In the genomic region with DNA sequence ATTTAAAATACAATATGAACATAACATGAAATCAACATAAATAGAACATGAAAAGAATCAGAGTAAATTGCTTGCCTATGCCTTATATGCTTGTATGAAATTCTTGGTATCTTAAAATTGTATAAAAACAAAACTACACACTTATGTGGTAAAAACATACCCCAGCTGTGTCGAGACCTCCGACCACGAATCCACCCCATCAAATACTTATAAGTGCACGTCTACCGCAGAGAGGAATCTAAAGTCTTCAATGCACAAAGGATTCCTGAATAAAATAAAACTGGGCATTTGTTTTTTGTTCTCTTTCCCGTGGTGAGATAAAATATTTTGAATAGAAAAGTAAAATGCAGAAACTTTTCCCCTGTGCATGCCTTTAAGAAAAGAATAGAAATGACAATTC, we compare ENCODE assay signal across 31 cellular contexts. TPM values are rescaled to one million over a fixed set of nuclear protein-coding genes. Genes with fewer than 3 reads are reported as not detected.
A peak's percentile ranks its signal among the peaks of the same experiment; 100 is the strongest.
DNase-seq lines count a peak whose midpoint lies in the region; ATAC-seq, FAIRE-seq and TF ChIP-seq lines count a peak whose summit lies in the region.
"Had no signal": no experiment of that assay in that cellular context is flagged by ENCODE, and none has a peak within 500 bp of the region (broad histone marks: within the 10 kb centered on the region; RNA-seq: fewer than 3 reads in every experiment).

No MANE protein-coding gene starts in this region.

- H3K27me3 Mint-ChIP-seq in activated T-cell treated with anti-CD3 and anti-CD28 coated beads, Interleukin-2, amount 50 U/mL, for 4 hours (ENCODE audit: low read depth): peaks cover 11% of the 10 kb centered on the region
- H3K27me3 Mint-ChIP-seq in activated naive CD8-positive, alpha-beta T cell: no peaks in the 10 kb centered on the region

- H3K4me3 ChIP-seq in mononuclear cell (ENCODE audit: low read length): peak overlapping the region; percentile 40
- peak overlapping the region; percentile 3 for H3K4me3 ChIP-seq in thoracic aorta
- H3K4me3 ChIP-seq in pancreas: no peak overlapping the region
- H3K4me3 ChIP-seq: breast epithelium, right atrium auricular region, suprapubic skin had no signal

- no peak for DNase-seq in activated T-cell treated with anti-CD3 and anti-CD28 coated beads, Interleukin-2, amount 50 U/mL, for 4 hours
- no peak for DNase-seq in activated T-cell treated with anti-CD3 and anti-CD28 coated beads, Interleukin-2, amount 50 U/mL, for 48 hours
- DNase-seq in thoracic aorta (ENCODE audit: low spot score) (no peak), pancreas (no peak), COLO829 (ENCODE audit: low spot score) (no peak), NCI-H2107 (lab: John Stamatoyannopoulos, UW) (no peak)
- DNase-seq: activated CD4-positive, alpha-beta T cell treated with anti-CD3 and anti-CD28 coated beads for 48 hours; DMS53; effector CD4-positive, alpha-beta T cell; NCI-H1436; NCI-H446 treated with DMSO at 0.1 percent for 48 hours; NCI-H82; stimulated activated CD4-positive, alpha-beta T cell treated with anti-CD3 and anti-CD28 coated beads, Interleukin-2, amount 100 ng/mL, for 48 hours had no signal

- H3K4me1 Mint-ChIP-seq in activated T-cell treated with anti-CD3 and anti-CD28 coated beads, Interleukin-2, amount 50 U/mL, for 4 hours (ENCODE audit: low read depth): peaks cover 14% of the 10 kb centered on the region
- H3K4me1 Mint-ChIP-seq in activated naive CD8-positive, alpha-beta T cell (ENCODE audit: low read depth): peaks cover 55% of the 10 kb centered on the region
- H3K4me1 Mint-ChIP-seq: neural crest cell had no signal

- peak overlapping the region; percentile 81 for H3K4me3 Mint-ChIP-seq in activated T-cell treated with anti-CD3 and anti-CD28 coated beads, Interleukin-2, amount 50 U/mL, for 4 hours
- H3K4me3 Mint-ChIP-seq in activated naive CD8-positive, alpha-beta T cell: peak overlapping the region; percentile 96
- H3K4me3 Mint-ChIP-seq: neural crest cell had no signal

- H3K27me3 ChIP-seq in mononuclear cell (ENCODE audit: insufficient read depth, low read length) (no peaks in the 10 kb centered on the region), thoracic aorta (replicated peaks; ENCODE audit: insufficient read depth) (no peaks in the 10 kb centered on the region), pancreas (no peaks in the 10 kb centered on the region)
- H3K27me3 ChIP-seq: breast epithelium, right atrium auricular region, suprapubic skin had no signal

- TF ChIP-seq CTCF in thoracic aorta (IDR thresholded peaks at IDR 0.05) (no peak), pancreas (IDR thresholded peaks at IDR 0.05) (no peak)

- H3K4me1 ChIP-seq in mononuclear cell (ENCODE audit: insufficient read depth, low read length) (peaks cover 13% of the 10 kb centered on the region), thoracic aorta (ENCODE audit: control insufficient read depth in 1 of 2, low read depth in 2 of 2) (peaks cover 3 to 4% of the 10 kb centered on the region in 2 donors), pancreas (peaks cover 0 to 3% (median 0%) of the 10 kb centered on the region in 3 donors)
- H3K4me1 ChIP-seq: breast epithelium, suprapubic skin had no signal

- WGBS in pancreas, 2 donors: 79 to 83% methylated on average over 6 of the region's 6 CpGs

- H3K27ac ChIP-seq in thoracic aorta: no peak overlapping the region
- no peak overlapping the region for H3K27ac ChIP-seq in pancreas
- H3K27ac ChIP-seq: breast epithelium, KMS-11, right atrium auricular region, RWPE1, suprapubic skin had no signal

- no peak for ATAC-seq in activated T-cell treated with anti-CD3 and anti-CD28 coated beads, Interleukin-2, amount 50 U/mL, for 4 hours
- ATAC-seq in thoracic aorta (ENCODE audit: insufficient number of reproducible peaks, low FRiP score, low read depth): no peak
- no peak for ATAC-seq in pancreas

- peak overlapping the region; percentile 98 for H3K27ac Mint-ChIP-seq in activated naive CD8-positive, alpha-beta T cell
- H3K27ac Mint-ChIP-seq: activated T-helper 2 cell treated with anti-CD3 and anti-CD28 coated beads, Interferon-gamma antibody, Interleukin-2, Interleukin-4, amounts not matched to agents 10 μg/mL and 5 μg/mL and 100 μg/mL, durations not matched to agents 14 hours and 24 hours and 36 hours had no signal

- no peaks in the 10 kb centered on the region for H3K36me3 Mint-ChIP-seq in activated T-cell treated with anti-CD3 and anti-CD28 coated beads, Interleukin-2, amount 50 U/mL, for 4 hours (ENCODE audit: insufficient read depth)
- H3K36me3 Mint-ChIP-seq in activated naive CD8-positive, alpha-beta T cell: peaks cover 28% of the 10 kb centered on the region

- H3K36me3 ChIP-seq in thoracic aorta (no peaks in the 10 kb centered on the region), pancreas (no peaks in the 10 kb centered on the region)
- H3K36me3 ChIP-seq: breast epithelium, right atrium auricular region, suprapubic skin had no signal

- H3K9me3 ChIP-seq in mononuclear cell (ENCODE audit: low read depth, low read length) (no peaks in the 10 kb centered on the region), thoracic aorta (no peaks in the 10 kb centered on the region), pancreas (no peaks in the 10 kb centered on the region)
- H3K9me3 ChIP-seq: suprapubic skin had no signal

- intact Hi-C loops in pancreas (cut with DNase I): no loop called here

- H3K9me3 Mint-ChIP-seq in activated T-cell treated with anti-CD3 and anti-CD28 coated beads, Interleukin-2, amount 50 U/mL, for 4 hours: no peaks in the 10 kb centered on the region
- no peaks in the 10 kb centered on the region for H3K9me3 Mint-ChIP-seq in activated naive CD8-positive, alpha-beta T cell (ENCODE audit: low read depth)
- H3K9me3 Mint-ChIP-seq: activated T-helper 2 cell treated with anti-CD3 and anti-CD28 coated beads, Interferon-gamma antibody, Interleukin-2, Interleukin-4, amounts not matched to agents 10 μg/mL and 5 μg/mL and 100 μg/mL, durations not matched to agents 14 hours and 24 hours and 36 hours had no signal

- no peak for FAIRE-seq in pancreas (lab: Jason Lieb, UNC)
- FAIRE-seq: colon, G401.6, H1, keratinocyte, urothelium cell line had no signal

RNA-seq across cellular contexts. Expression of a gene that starts 1.2 kb away (rescaled TPM):
- 10 to 100 TPM; 19.4 to 57.0 (median 55.4) TPM for total RNA-seq in activated T-cell treated with anti-CD3 and anti-CD28 coated beads, Interleukin-2, amount 50 U/mL, for 4 hours
- total RNA-seq in mononuclear cell (41.9 TPM), thoracic aorta (1 to 10 TPM; 1.2 to 4.5 TPM), pancreas (1 to 10 TPM in 2 of 6 donors, under 1 TPM in 3, not detected in 1; 0.32 to 1.1 (median 0.69) TPM)
- polyA plus RNA-seq in pancreas: under 1 TPM; 0.57 to 0.92 TPM
- total RNA-seq: A172, epithelial cell of proximal tubule, H1, neural crest cell had no signal
- polyA plus RNA-seq: H1, keratinocyte had no signal

RNA-seq across cellular contexts. Expression of a gene that starts 20.9 kb away (rescaled TPM):
- total RNA-seq in activated T-cell treated with anti-CD3 and anti-CD28 coated beads, Interleukin-2, amount 50 U/mL, for 4 hours: 1 to 10 TPM in 1 of 3 donors, under 1 TPM in 2; 0.78 to 1.1 (median 0.95) TPM
- total RNA-seq in mononuclear cell (7.2 TPM), thoracic aorta (1 to 10 TPM in 1 of 2 donors, under 1 TPM in 1; 0.54 to 4.2 TPM), pancreas (under 1 TPM in 1 of 6 donors, not detected in 5; 0.25 TPM)
- not detected for polyA plus RNA-seq in pancreas
- total RNA-seq: A172; activated T-helper 2 cell treated with anti-CD3 and anti-CD28 coated beads, Interferon-gamma antibody, Interleukin-2, Interleukin-4, amounts not matched to agents 10 μg/mL and 5 μg/mL and 100 μg/mL, durations not matched to agents 14 hours and 24 hours and 36 hours; epithelial cell of proximal tubule; H1; neural crest cell; right atrium auricular region; suprapubic skin; T-helper 1 cell treated with Interleukin-12 subunit alpha and Interleukin-12 subunit beta and Interleukin-4 antibody, amounts not matched to agents 30 ng/mL and 1 ng/mL, for 36 hours had no signal
- polyA plus RNA-seq: H1, keratinocyte had no signal

RNA-seq across cellular contexts. Expression of a gene that starts 31.8 kb away (rescaled TPM):
- under 1 TPM in 2 of 3 donors, not detected in 1; 0.46 to 0.47 TPM for total RNA-seq in activated T-cell treated with anti-CD3 and anti-CD28 coated beads, Interleukin-2, amount 50 U/mL, for 4 hours
- total RNA-seq in mononuclear cell: 7.1 TPM
- total RNA-seq in thoracic aorta: under 1 TPM in 1 of 2 donors, not detected in 1; 0.68 TPM
- total RNA-seq in pancreas: not detected
- not detected for polyA plus RNA-seq in pancreas
- total RNA-seq: A172; activated T-helper 2 cell treated with anti-CD3 and anti-CD28 coated beads, Interferon-gamma antibody, Interleukin-2, Interleukin-4, amounts not matched to agents 10 μg/mL and 5 μg/mL and 100 μg/mL, durations not matched to agents 14 hours and 24 hours and 36 hours; breast epithelium; epithelial cell of proximal tubule; H1; neural crest cell; right atrium auricular region; suprapubic skin; T-helper 1 cell treated with Interleukin-12 subunit alpha and Interleukin-12 subunit beta and Interleukin-4 antibody, amounts not matched to agents 30 ng/mL and 1 ng/mL, for 36 hours had no signal
- polyA plus RNA-seq: H1, keratinocyte had no signal

RNA-seq across cellular contexts. Expression of a gene that starts 47.2 kb away (rescaled TPM):
- under 1 TPM; 0.47 to 0.94 (median 0.71) TPM for total RNA-seq in activated T-cell treated with anti-CD3 and anti-CD28 coated beads, Interleukin-2, amount 50 U/mL, for 4 hours
- total RNA-seq in mononuclear cell (3.6 TPM), thoracic aorta (not detected), pancreas (under 1 TPM in 2 of 6 donors, not detected in 4; 0.26 to 0.34 TPM)
- under 1 TPM in 1 of 2 donors, not detected in 1; 0.56 TPM for polyA plus RNA-seq in pancreas
- total RNA-seq: A172; epithelial cell of proximal tubule; H1; neural crest cell; right atrium auricular region; SK-MEL-5; T-helper 1 cell treated with Interleukin-12 subunit alpha and Interleukin-12 subunit beta and Interleukin-4 antibody, amounts not matched to agents 30 ng/mL and 1 ng/mL, for 36 hours had no signal
- polyA plus RNA-seq: H1, keratinocyte had no signal

Comparison
In these comparisons a context has a peak if more than half of its experiments do, and no peak if none do; other contexts are left out.
1. H3K4me3 ChIP-seq: peak in mononuclear cell (single experiment) and thoracic aorta (single experiment); none in pancreas (0 of 4).